ENCODE assay signal across 16 cellular contexts in genomic region chr5:154049685-154050084, GRCh38.
"Had no signal": no experiment of that assay in that cellular context is flagged by ENCODE, and none has a peak within 500 bp of the region (broad histone marks: within the 10 kb centered on the region; RNA-seq: fewer than 3 reads in every experiment).

No MANE protein-coding gene starts in this region.

- FAIRE-seq: endometrium, pancreas had no signal

- H3K9me3 ChIP-seq: ascending aorta, pancreas, tibial nerve, vagina had no signal

- DNase-seq: activated naive CD4-positive, alpha-beta T cell treated with anti-CD3 and anti-CD28 coated beads, Interleukin-2, amount 10 ng/mL, durations not matched to agents 7 days and 5 days; islet precursor cell; naive B cell; pancreas; stimulated activated CD4-positive, alpha-beta T cell treated with anti-CD3 and anti-CD28 coated beads, Interleukin-15, amount 100 ng/mL, for 24 hours; stimulated activated CD4-positive, alpha-beta T cell treated with anti-CD3 and anti-CD28 coated beads, Interleukin-4, amount 100 ng/mL, for 1 hour; stimulated activated naive B cell treated with anti-CD40 and anti-IgM and Interleukin-4, amounts not matched to agents 10 μg/mL and 1 μg/mL and 100 μg/mL, for 72 hours had no signal

- H3K27me3 ChIP-seq: ascending aorta, hepatocyte, pancreas, tibial nerve, vagina had no signal

- H2AFZ ChIP-seq: hepatocyte had no signal

- ATAC-seq: activated CD4-positive, CD25-positive, alpha-beta regulatory T cell treated with anti-CD3 and anti-CD28 coated beads, Interleukin-2, amount 50 U/mL, for 24 hours; activated T-helper 17 cell treated with anti-CD3 and anti-CD28 coated beads, Interleukin-2, amount 50 U/mL, for 72 hours; pancreas; stimulated activated naive B cell treated with anti-CD40 and anti-IgM and Interleukin-4, amounts not matched to agents 10 μg/mL and 1 μg/mL and 100 μg/mL, for 72 hours had no signal

- H3K4me2 ChIP-seq: hepatocyte had no signal

- H3K4me3 ChIP-seq: ascending aorta, hepatocyte, lung, pancreas, skin epidermis, tibial nerve, vagina had no signal

- H3K27ac ChIP-seq: ascending aorta, hepatocyte, pancreas, skin epidermis, tibial nerve, vagina had no signal

- H3K4me1 ChIP-seq: ascending aorta, pancreas had no signal
